Comparison of ENCODE assay signal across 10 cellular contexts in the genomic region with DNA sequence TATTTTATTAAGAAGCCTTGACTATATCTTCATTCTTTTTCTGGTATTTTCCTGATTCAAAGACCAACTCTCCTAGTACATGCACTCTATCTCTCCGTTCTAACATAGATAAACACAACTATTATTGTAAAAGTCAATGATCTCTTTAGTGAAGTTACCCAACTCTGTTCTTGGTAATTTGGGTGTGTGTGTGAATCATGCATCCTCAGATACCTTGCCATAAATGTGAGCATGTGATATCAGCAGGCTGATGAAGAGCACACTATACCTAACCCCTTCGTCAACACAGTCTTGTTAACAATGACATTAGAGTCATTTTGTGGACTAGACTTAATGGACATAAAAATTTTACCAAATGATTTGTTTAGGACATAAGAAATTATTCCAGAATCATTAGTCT.
"Had no signal": no experiment of that assay in that cellular context is flagged by ENCODE, and none has a peak within 500 bp of the region (broad histone marks: within the 10 kb centered on the region; RNA-seq: fewer than 3 reads in every experiment).

No MANE protein-coding gene starts in this region.

- DNase-seq: H9, HCEC 1CT, KBM-7 had no signal

- ATAC-seq: GM23338, HepG2 had no signal

- H3K36me3 Mint-ChIP-seq: IgD-negative memory B cell had no signal

- H3K4me2 ChIP-seq: GM23338, KMS-11 had no signal

- H3K4me3 ChIP-seq: GM23338 had no signal

- H3K27me3 Mint-ChIP-seq: IgD-negative memory B cell had no signal

- H3K4me1 Mint-ChIP-seq: GM23338, H9, IgD-negative memory B cell had no signal

- H3K9ac ChIP-seq: KMS-11 had no signal

- FAIRE-seq: H1, H54, HepG2 had no signal

- H3K9me3 Mint-ChIP-seq: GM23338 had no signal

- H2AFZ ChIP-seq: GM23338 had no signal

- H3K4me3 Mint-ChIP-seq: GM23338, H9, IgD-negative memory B cell had no signal

- H3K27ac ChIP-seq: HL-60, KMS-11 had no signal

- H3K27ac Mint-ChIP-seq: GM23338, H9, IgD-negative memory B cell had no signal
